ENCODE assay signal across 16 cellular contexts in genomic region chr11:64724863-64725535, GRCh38. TPM values are rescaled to one million over a fixed set of nuclear protein-coding genes. Genes with fewer than 3 reads are reported as not detected.
DNase-seq lines count a peak whose midpoint lies in the region; ATAC-seq, FAIRE-seq and TF ChIP-seq lines count a peak whose summit lies in the region.
"Had no signal": no experiment of that assay in that cellular context is flagged by ENCODE, and none has a peak within 500 bp of the region (broad histone marks: within the 10 kb centered on the region; RNA-seq: fewer than 3 reads in every experiment).

No MANE protein-coding gene starts in this region.

- H3K4me1 ChIP-seq in A549, result peaks cover 18% of the 10 kb centered on the region; the same call in 2 of the 3 replicates
- H3K4me1 ChIP-seq in naive thymus-derived CD4-positive, alpha-beta T cell (ENCODE audit: control insufficient read depth in 2 of 2, insufficient read depth in 2 of 2, low read length in 2 of 2), result peaks cover 0 to 5% of the 10 kb centered on the region in 2 donors
- H3K4me1 ChIP-seq in tibial nerve, result peaks cover 0 to 10% (median 3%) of the 10 kb centered on the region in 4 donors

- TF ChIP-seq EP300 in A549 (IDR thresholded peaks at IDR 0.05) (no peak), tibial nerve (IDR thresholded peaks at IDR 0.05) (no peak)

- H3K9me3 Mint-ChIP-seq in naive thymus-derived CD4-positive, alpha-beta T cell, result no peaks in the 10 kb centered on the region
- H3K9me3 Mint-ChIP-seq in mesothelial cell of epicardium, result no peaks in the 10 kb centered on the region
- no peaks in the 10 kb centered on the region for H3K9me3 Mint-ChIP-seq in Calu3 (ENCODE audit: low read depth, unreplicated experiment)
- H3K9me3 Mint-ChIP-seq: activated naive CD4-positive, alpha-beta T cell treated with anti-CD3 and anti-CD28 coated beads, Interleukin-2, amount 50 U/mL, for 72 hours had no signal

- peaks cover 0 to 22% (median 16%) of the 10 kb centered on the region in 7 donors for H3K4me1 Mint-ChIP-seq in naive thymus-derived CD4-positive, alpha-beta T cell
- H3K4me1 Mint-ChIP-seq in mesothelial cell of epicardium (no peaks in the 10 kb centered on the region), Calu3 (ENCODE audit: low read depth, unreplicated experiment) (no peaks in the 10 kb centered on the region)

- no peak for ATAC-seq in A549
- no peak for ATAC-seq in naive thymus-derived CD4-positive, alpha-beta T cell
- ATAC-seq: activated CD8-positive, alpha-beta memory T cell treated with anti-CD3 and anti-CD28 coated beads, Interleukin-2, amount 10 ng/mL, durations not matched to agents 7 days and 5 days; activated naive CD4-positive, alpha-beta T cell treated with anti-CD3 and anti-CD28 coated beads, Interleukin-2, amount 50 U/mL, for 72 hours; psoas muscle; SK-N-SH treated with all-trans-retinoic acid at 6 μM for 48 hours had no signal

- TF ChIP-seq RAD21 in A549 (conservative IDR thresholded peaks at IDR 0.05 in 1 of 2, IDR thresholded peaks at IDR 0.05 in 1 of 2), result no peak

- H3K27me3 ChIP-seq in H7 (ENCODE audit: control insufficient read depth, insufficient read depth, low read length) (peaks cover 27% of the 10 kb centered on the region), tibial nerve (peaks cover 0 to 33% of the 10 kb centered on the region in 2 donors)
- peaks cover 0 to 5% of the 10 kb centered on the region in 2 donors for H3K27me3 ChIP-seq in naive thymus-derived CD4-positive, alpha-beta T cell (ENCODE audit: control insufficient read depth in 2 of 2, insufficient read depth in 2 of 2, low read length in 2 of 2)

- TF ChIP-seq POLR2A in A549 (IDR thresholded peaks at IDR 0.05; ENCODE audit: low read length), result no peak
- no peak for TF ChIP-seq POLR2A in tibial nerve (IDR thresholded peaks at IDR 0.05)

- H3K27me3 Mint-ChIP-seq in naive thymus-derived CD4-positive, alpha-beta T cell, result peaks cover 10 to 27% (median 17%) of the 10 kb centered on the region in 5 donors
- peaks cover 76% of the 10 kb centered on the region for H3K27me3 Mint-ChIP-seq in mesothelial cell of epicardium (ENCODE audit: low read depth)
- peaks cover 97% of the 10 kb centered on the region for H3K27me3 Mint-ChIP-seq in Calu3 (ENCODE audit: unreplicated experiment)

- 79% methylated on average over 7 of the region's 7 CpGs for WGBS in A549 (ENCODE audit: missing lambda C conversion rate)
- 66 to 74% methylated on average over 7 of the region's 7 CpGs for WGBS in tibial nerve, 2 donors

- no peaks in the 10 kb centered on the region for H3K9me3 ChIP-seq in A549
- H3K9me3 ChIP-seq in naive thymus-derived CD4-positive, alpha-beta T cell (ENCODE audit: control insufficient read depth in 2 of 3, low read length in 3 of 3), result no peaks in the 10 kb centered on the region
- no peaks in the 10 kb centered on the region for H3K9me3 ChIP-seq in tibial nerve
- H3K9me3 ChIP-seq: psoas muscle had no signal

- peaks cover 0 to 19% (median 0%) of the 10 kb centered on the region in 5 donors for H3K36me3 Mint-ChIP-seq in naive thymus-derived CD4-positive, alpha-beta T cell
- H3K36me3 Mint-ChIP-seq in mesothelial cell of epicardium (no peaks in the 10 kb centered on the region), Calu3 (ENCODE audit: insufficient read depth, unreplicated experiment) (no peaks in the 10 kb centered on the region)
- H3K36me3 Mint-ChIP-seq: activated naive CD4-positive, alpha-beta T cell treated with anti-CD3 and anti-CD28 coated beads, Interleukin-2, amount 50 U/mL, for 72 hours had no signal

- DNase-seq in A549 (ENCODE audit: low read depth in 1 of 2, low spot score in 1 of 2), result no peak
- DNase-seq in H7, result peak; percentile 30
- peak; percentile 49 for DNase-seq in ecto neural progenitor cell (ENCODE audit: low spot score)
- DNase-seq in naive thymus-derived CD4-positive, alpha-beta T cell, result no peak
- no peak for DNase-seq in mesothelial cell of epicardium (ENCODE audit: low spot score in 2 of 2, unreplicated experiment in 2 of 2)
- DNase-seq in NCI-H774 (lab: John Stamatoyannopoulos, UW), result no peak
- no peak for DNase-seq in tibial nerve (ENCODE audit: low spot score in 2 of 2)
- DNase-seq in Calu3, result no peak
- DNase-seq: activated CD8-positive, alpha-beta memory T cell treated with anti-CD3 and anti-CD28 coated beads, Interleukin-2, amount 10 ng/mL, durations not matched to agents 7 days and 5 days; foreskin melanocyte; NCI-H1436 treated with DMSO at 0.1 percent for 48 hours; NCI-H345; OCI-M1; psoas muscle had no signal

- no peak for TF ChIP-seq CTCF in A549 (IDR thresholded peaks at IDR 0.05)
- TF ChIP-seq CTCF in mesothelial cell of epicardium (IDR thresholded peaks at IDR 0.05; ENCODE audit: unreplicated experiment), result no peak
- no peak for TF ChIP-seq CTCF in tibial nerve (IDR thresholded peaks at IDR 0.05)
- TF ChIP-seq CTCF in Calu3 (IDR thresholded peaks at IDR 0.05; ENCODE audit: unreplicated experiment), result no peak

- peak overlapping the region in 1 of 10 donors; percentile 50 for H3K4me3 Mint-ChIP-seq in naive thymus-derived CD4-positive, alpha-beta T cell
- H3K4me3 Mint-ChIP-seq in mesothelial cell of epicardium, result no peak overlapping the region
- no peak overlapping the region for H3K4me3 Mint-ChIP-seq in Calu3 (ENCODE audit: low read depth, unreplicated experiment)

- H3K27ac Mint-ChIP-seq in naive thymus-derived CD4-positive, alpha-beta T cell, result peak overlapping the region in 7 of 9 donors; percentile 46 to 80 (median 62)
- H3K27ac Mint-ChIP-seq in mesothelial cell of epicardium, result no peak overlapping the region
- no peak overlapping the region for H3K27ac Mint-ChIP-seq in Calu3 (ENCODE audit: unreplicated experiment)
- H3K27ac Mint-ChIP-seq: activated CD8-positive, alpha-beta memory T cell treated with anti-CD3 and anti-CD28 coated beads, Interleukin-2, amount 10 ng/mL, durations not matched to agents 7 days and 5 days; activated naive CD4-positive, alpha-beta T cell treated with anti-CD3 and anti-CD28 coated beads, Interleukin-2, amount 50 U/mL, for 72 hours had no signal

- intact Hi-C loops in naive thymus-derived CD4-positive, alpha-beta T cell (cut with micrococcal nuclease), result no loop called here
- intact Hi-C loops in Calu3 (cut with micrococcal nuclease; ENCODE audit: unreplicated experiment), result no loop called here

- peak overlapping the region; percentile 12; the same call in 1 of the 3 replicates for H3K4me2 ChIP-seq in A549

- POLR2A ChIA-PET in A549 (lab: Yijun Ruan, JAX), result no interaction called here
- POLR2A ChIA-PET in naive thymus-derived CD4-positive, alpha-beta T cell (lab: Charles Lee), result interaction anchor here (0.6 to 1.2 kb wide), 8 partner anchors 14 to 139 kb away, joined by 3 to 6 read pairs (median 3); partner anchors contain the start of gene SF1

- no TSS peak for BruUV-seq in Calu3 (replicated peaks; lab: Mats Ljungman, UMichigan)

- H3K36me3 ChIP-seq in H7 (replicated peaks; ENCODE audit: control insufficient read depth, insufficient read depth, low read length) (no peaks in the 10 kb centered on the region), tibial nerve (no peaks in the 10 kb centered on the region)
- H3K36me3 ChIP-seq in naive thymus-derived CD4-positive, alpha-beta T cell (ENCODE audit: control insufficient read depth in 2 of 3, insufficient read depth in 3 of 3, low read length in 3 of 3), result peaks cover 0 to 41% (median 11%) of the 10 kb centered on the region in 3 experiments

- CTCF ChIA-PET in A549 (lab: Yijun Ruan, JAX), result interaction anchor here (0.6 to 11.6 kb wide), 4 partner anchors 8 to 96 kb away, joined by 3 to 97 read pairs (median 10); partner anchors contain the start of gene RASGRP2
- CTCF ChIA-PET in naive thymus-derived CD4-positive, alpha-beta T cell (lab: Charles Lee), result interaction anchor here (1.1 to 1.2 kb wide), 2 partner anchors 32 to 39 kb away, joined by 3 read pairs; no protein-coding TSS in a partner anchor
- CTCF ChIA-PET in Calu3 (lab: Charles Lee), result interaction anchor here (0.6 to 0.9 kb wide), 3 partner anchors 10 to 1191 kb away, joined by 3 read pairs; no protein-coding TSS in a partner anchor

- FAIRE-seq in A549 (lab: Jason Lieb, UNC), result no peak

- H3K4me3 ChIP-seq in A549 (no peak overlapping the region), H7 (ENCODE audit: insufficient read depth, low read depth, low read length) (no peak overlapping the region), tibial nerve (no peak overlapping the region)
- H3K4me3 ChIP-seq in naive thymus-derived CD4-positive, alpha-beta T cell (ENCODE audit: low read length), result no peak overlapping the region
- H3K4me3 ChIP-seq: psoas muscle had no signal

- no peak overlapping the region for H3K27ac ChIP-seq in A549
- no peak overlapping the region for H3K27ac ChIP-seq in naive thymus-derived CD4-positive, alpha-beta T cell (ENCODE audit: low read depth, low read length)
- H3K27ac ChIP-seq in tibial nerve, result no peak overlapping the region
- H3K27ac ChIP-seq: psoas muscle had no signal

RNA-seq across cellular contexts. Expression of gene NRXN2, which starts 2.0 kb away (rescaled TPM):
- polyA plus RNA-seq in A549 (2011; rRNA removed) (not detected in 2 replicates), A549 (2017; fragmentation: RNase III; extraction: RNeasy Plus Mini Kit Qiagen cat#74134 plus additional on column Dnase treatment) (0.04 to 0.17 TPM (median 0.07 TPM) in 3 replicates)
- 0.06 and 0.11 TPM in 2 replicates for polyA plus RNA-seq in A549 (2012; cell fraction: cytosol; rRNA removed)
- 0.01 and 0.02 TPM in 2 replicates for polyA plus RNA-seq in A549 (2012; cell fraction: nucleus; rRNA removed)
- not detected in 2 replicates for polyA minus RNA-seq in A549 (2011; rRNA and poly(A)+ RNA removed)
- 0.85 and 1.9 TPM in 2 replicates for total RNA-seq in H7 (2014; rRNA removed; shearing (Covaris generic))
- under 1 TPM in 3 of 5 experiments, not detected in 2; 0.07 to 0.71 (median 0.27) TPM for total RNA-seq in naive thymus-derived CD4-positive, alpha-beta T cell
- polyA plus RNA-seq in naive thymus-derived CD4-positive, alpha-beta T cell, result not detected
- total RNA-seq in mesothelial cell of epicardium (9.8 to 14.0 TPM (median 12.0 TPM) in 3 replicates), tibial nerve (10 to 100 TPM in 2 of 4 donors, 1 to 10 TPM in 2; 1.7 to 25.5 (median 8.7) TPM), Calu3 (2022) (not detected in 2 replicates)

RNA-seq across cellular contexts. Expression of gene RASGRP2, which starts 18.9 kb away (rescaled TPM):
- polyA plus RNA-seq in A549 (2011; rRNA removed), result 0.88 and 0.95 TPM in 2 replicates
- 1.3 and 1.8 TPM in 2 replicates for polyA plus RNA-seq in A549 (2012; cell fraction: cytosol; rRNA removed)
- polyA plus RNA-seq in A549 (2012; cell fraction: nucleus; rRNA removed), result 2.3 and 3.0 TPM in 2 replicates
- 0.89 to 1.1 TPM (median 0.94 TPM) in 3 replicates for polyA plus RNA-seq in A549 (2017; fragmentation: RNase III; extraction: RNeasy Plus Mini Kit Qiagen cat#74134 plus additional on column Dnase treatment)
- 1.5 and 1.9 TPM in 2 replicates for polyA minus RNA-seq in A549 (2011; rRNA and poly(A)+ RNA removed)
- 9.2 and 12.3 TPM in 2 replicates for total RNA-seq in H7 (2014; rRNA removed; shearing (Covaris generic))
- total RNA-seq in naive thymus-derived CD4-positive, alpha-beta T cell, result 100 to 1,000 TPM; 211 to 697 (median 654) TPM
- 100 to 1,000 TPM; 197 to 312 TPM for polyA plus RNA-seq in naive thymus-derived CD4-positive, alpha-beta T cell
- total RNA-seq in mesothelial cell of epicardium, result 1.4 to 2.0 TPM (median 1.8 TPM) in 3 replicates
- total RNA-seq in tibial nerve, result 10 to 100 TPM; 35.4 to 87.0 (median 59.0) TPM
- total RNA-seq in Calu3 (2022), result not detected in 2 replicates

RNA-seq across cellular contexts. Expression of gene PYGM, which starts 34.8 kb away (rescaled TPM):
- polyA plus RNA-seq in A549 (2011; rRNA removed), result 0.22 and 0.40 TPM in 2 replicates
- polyA plus RNA-seq in A549 (2012; cell fraction: cytosol; rRNA removed), result 0.26 and 0.32 TPM in 2 replicates
- polyA plus RNA-seq in A549 (2012; cell fraction: nucleus; rRNA removed), result 1.3 TPM in 2 replicates
- polyA plus RNA-seq in A549 (2017; fragmentation: RNase III; extraction: RNeasy Plus Mini Kit Qiagen cat#74134 plus additional on column Dnase treatment), result 0.23 to 0.51 TPM (median 0.39 TPM) in 3 replicates
- 0.41 and 0.58 TPM in 2 replicates for polyA minus RNA-seq in A549 (2011; rRNA and poly(A)+ RNA removed)
- total RNA-seq in H7 (2014; rRNA removed; shearing (Covaris generic)), result 2.9 and 6.4 TPM in 2 replicates
- 10 to 100 TPM in 4 of 5 experiments, 1 to 10 TPM in 1; 8.0 to 16.2 (median 13.9) TPM for total RNA-seq in naive thymus-derived CD4-positive, alpha-beta T cell
- polyA plus RNA-seq in naive thymus-derived CD4-positive, alpha-beta T cell, result under 1 TPM; 0.26 to 0.64 TPM
- 6.4 to 7.6 TPM (median 7.1 TPM) in 3 replicates for total RNA-seq in mesothelial cell of epicardium
- total RNA-seq in tibial nerve, result 10 to 100 TPM in 2 of 4 donors, 1 to 10 TPM in 2; 2.1 to 18.6 (median 9.9) TPM
- total RNA-seq in Calu3 (2022), result 1.4 and 1.8 TPM in 2 replicates

RNA-seq across cellular contexts. Expression of gene SF1, which starts 53.3 kb away (rescaled TPM):
- polyA plus RNA-seq in A549 (2011; rRNA removed), result 88.8 and 104 TPM in 2 replicates
- polyA plus RNA-seq in A549 (2012; cell fraction: cytosol; rRNA removed), result 88.5 and 106 TPM in 2 replicates
- polyA plus RNA-seq in A549 (2012; cell fraction: nucleus; rRNA removed), result 240 and 241 TPM in 2 replicates
- polyA plus RNA-seq in A549 (2017; fragmentation: RNase III; extraction: RNeasy Plus Mini Kit Qiagen cat#74134 plus additional on column Dnase treatment), result 268 to 341 TPM (median 310 TPM) in 3 replicates
- polyA minus RNA-seq in A549 (2011; rRNA and poly(A)+ RNA removed), result 87.7 and 103 TPM in 2 replicates
- total RNA-seq in H7 (2014; rRNA removed; shearing (Covaris generic)), result 66.5 and 80.0 TPM in 2 replicates
- 1,000 to 10,000 TPM in 2 of 5 experiments, 100 to 1,000 TPM in 3; 462 to 1,612 (median 904) TPM for total RNA-seq in naive thymus-derived CD4-positive, alpha-beta T cell
- polyA plus RNA-seq in naive thymus-derived CD4-positive, alpha-beta T cell, result 100 to 1,000 TPM; 101 to 155 TPM
- 529 to 536 TPM (median 533 TPM) in 3 replicates for total RNA-seq in mesothelial cell of epicardium
- total RNA-seq in tibial nerve, result 100 to 1,000 TPM; 368 to 416 (median 372) TPM
- 312 and 319 TPM in 2 replicates for total RNA-seq in Calu3 (2022)

Comparison
In these comparisons a context has a peak if more than half of its experiments do, and no peak if none do; other contexts are left out.
1. DNase-seq: peak in H7 (single experiment) and ecto neural progenitor cell (single experiment); none in A549 (0 of 2), naive thymus-derived CD4-positive, alpha-beta T cell (0 of 9), mesothelial cell of epicardium (0 of 2), NCI-H774 (single experiment), tibial nerve (0 of 2) and Calu3 (single experiment).
2. H3K27ac Mint-ChIP-seq: peak in naive thymus-derived CD4-positive, alpha-beta T cell (7 of 9); none in mesothelial cell of epicardium (single experiment) and Calu3 (single experiment).